ENCODE assay signal across 20 cellular contexts in genomic region chr11:120258661-120259060, GRCh38. TPM values are rescaled to one million over a fixed set of nuclear protein-coding genes. Genes with fewer than 3 reads are reported as not detected.
"Had no signal": no experiment of that assay in that cellular context is flagged by ENCODE, and none has a peak within 500 bp of the region (broad histone marks: within the 10 kb centered on the region; RNA-seq: fewer than 3 reads in every experiment).

No MANE protein-coding gene starts in this region.

- H3K4me1 ChIP-seq: gastroesophageal sphincter had no signal

- H3K36me3 ChIP-seq: gastroesophageal sphincter, stomach, thyroid gland had no signal

- FAIRE-seq: astrocyte, keratinocyte, urothelium cell line had no signal

- DNase-seq: activated B cell treated with CpG ODN at 0.5 μM for 24 hours; activated CD4-positive, alpha-beta T cell treated with anti-CD3 and anti-CD28 coated beads, Interleukin-2, amount 10 ng/mL, durations not matched to agents 7 days and 5 days; activated naive CD4-positive, alpha-beta T cell treated with anti-CD3 and anti-CD28 coated beads for 36 hours; activated T-cell treated with anti-CD3 and anti-CD28 coated beads for 4 hours; central memory CD4-positive, alpha-beta T cell; cortex of kidney; effector CD8-positive, alpha-beta T cell; left ventricle myocardium superior; nephron progenitor cell; stimulated activated CD4-positive, alpha-beta T cell treated with anti-CD3 and anti-CD28 coated beads, Interleukin-15, amount 100 ng/mL, for 24 hours; stimulated activated CD4-positive, alpha-beta T cell treated with anti-CD3 and anti-CD28 coated beads, Interleukin-4, amount 100 ng/mL, for 4 hours; stomach; thyroid gland had no signal

- H3K9me3 ChIP-seq: gastroesophageal sphincter, stomach, thyroid gland had no signal

- H3K27me3 ChIP-seq: thyroid gland had no signal

- H3K4me3 ChIP-seq: gastroesophageal sphincter, stomach, thyroid gland had no signal

- ATAC-seq: activated T-helper 17 cell treated with anti-CD3 and anti-CD28 coated beads, Interleukin-2, amount 50 U/mL, for 72 hours; gastroesophageal sphincter; left ventricle myocardium superior had no signal

- H3K27ac ChIP-seq: gastroesophageal sphincter, stomach, thyroid gland had no signal

RNA-seq across cellular contexts. Expression of gene POU2F3, which starts 18.7 kb away (rescaled TPM):
- total RNA-seq: activated B cell treated with CpG ODN at 0.5 μM for 24 hours; activated CD4-positive, alpha-beta T cell treated with anti-CD3 and anti-CD28 coated beads, Interleukin-2, amount 10 ng/mL, durations not matched to agents 7 days and 5 days; activated CD8-positive, alpha-beta memory T cell treated with anti-CD3 and anti-CD28 coated beads for 36 hours; activated naive CD4-positive, alpha-beta T cell treated with anti-CD3 and anti-CD28 coated beads for 36 hours; fibroblast of lung; left ventricle myocardium superior had no signal
- polyA plus RNA-seq: fibroblast of lung had no signal
